In the genomic region with DNA sequence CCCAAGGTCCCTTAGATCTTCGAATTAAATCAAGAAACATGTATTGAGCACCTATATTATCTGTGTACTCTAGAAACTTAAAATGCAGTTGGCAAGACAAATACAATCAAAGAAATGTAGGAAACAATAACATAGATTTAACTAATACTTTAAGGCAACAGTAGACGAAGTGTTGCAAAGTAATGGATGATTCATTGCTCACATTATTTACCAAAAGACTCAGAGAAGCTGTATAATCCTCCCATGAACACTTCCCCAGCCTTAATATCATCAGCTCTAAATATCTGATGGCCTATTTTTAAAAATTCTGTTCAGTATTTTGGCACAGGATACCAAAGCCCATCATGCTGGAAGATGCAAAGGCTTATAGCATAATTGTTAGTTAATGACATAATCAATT, we compare ENCODE assay signal across 2 cellular contexts.
A peak's percentile ranks its signal among the peaks of the same experiment; 100 is the strongest.
TF ChIP-seq lines count a peak whose summit lies in the region.

No MANE protein-coding gene starts in this region.

TF ChIP-seq in GM23338, 12 proteins besides CTCF, POLR2A, EP300 and RAD21:
- TF ChIP-seq EZH2phosphoT487 (IDR thresholded peaks at IDR 0.05; ENCODE audit: unreplicated experiment) (no peak), NANOG (IDR thresholded peaks at IDR 0.05; ENCODE audit: borderline replicate concordance) (no peak), ZNF331 (CRISPR knock-in tag; IDR thresholded peaks at IDR 0.05; ENCODE audit: low read depth) (no peak), JUNB (IDR thresholded peaks at IDR 0.05; ENCODE audit: unreplicated experiment) (no peak), ZNF114 (CRISPR knock-in tag; IDR thresholded peaks at IDR 0.05) (no peak)

TF ChIP-seq in GM12878, 131 proteins besides CTCF, POLR2A, EP300 and RAD21:
- TF ChIP-seq ZNF274 (IDR thresholded peaks at IDR 0.05; ENCODE audit: insufficient read depth, insufficient read length) = no peak
- TF ChIP-seq ETV6 (conservative IDR thresholded peaks at IDR 0.05 in 1 of 2, IDR thresholded peaks at IDR 0.05 in 1 of 2; ENCODE audit: borderline replicate concordance in 1 of 2, low read depth in 1 of 2) = peak in 1 of 2 experiments; percentile 4; a peak in 1 of 4 replicates
